Comparison of ENCODE assay signal across 16 cellular contexts in the genomic region with DNA sequence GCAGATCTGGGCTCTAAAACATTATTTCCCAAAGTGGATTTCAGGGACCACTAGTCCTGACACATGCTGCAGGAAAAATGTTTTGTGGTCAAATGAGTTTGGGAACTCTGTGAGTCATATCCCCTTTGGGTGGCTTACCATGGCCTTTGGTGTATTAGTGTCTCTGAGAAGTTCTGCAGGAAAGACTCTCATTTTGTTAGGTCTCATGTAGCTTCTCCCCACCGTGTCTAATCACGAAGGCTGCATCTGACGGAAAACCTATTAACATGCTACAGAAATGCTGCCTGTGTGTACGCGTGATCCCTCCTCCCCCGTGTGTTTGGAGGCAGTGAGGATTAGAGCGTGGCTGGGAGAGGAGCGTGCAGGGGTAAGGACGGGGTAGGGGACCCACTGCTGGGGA.
DNase-seq lines count a peak whose midpoint lies in the region; ATAC-seq, FAIRE-seq and TF ChIP-seq lines count a peak whose summit lies in the region.
"Had no signal": no experiment of that assay in that cellular context is flagged by ENCODE, and none has a peak within 500 bp of the region (broad histone marks: within the 10 kb centered on the region; RNA-seq: fewer than 3 reads in every experiment).

No MANE protein-coding gene starts in this region.

- H3K4me1 Mint-ChIP-seq in naive thymus-derived CD4-positive, alpha-beta T cell = no peaks in the 10 kb centered on the region
- H3K4me1 Mint-ChIP-seq in type B pancreatic cell (ENCODE audit: unreplicated experiment) = peaks cover 32% of the 10 kb centered on the region

- no peaks in the 10 kb centered on the region for H3K9me3 ChIP-seq in naive thymus-derived CD4-positive, alpha-beta T cell (ENCODE audit: control insufficient read depth in 2 of 3, low read length in 3 of 3)
- H3K9me3 ChIP-seq: BLaER1, HAP-1, Peyer's patch had no signal

- no peaks in the 10 kb centered on the region for H3K36me3 Mint-ChIP-seq in naive thymus-derived CD4-positive, alpha-beta T cell
- no peaks in the 10 kb centered on the region for H3K36me3 Mint-ChIP-seq in type B pancreatic cell

- DNase-seq in AG08395 (ENCODE audit: low spot score) = peak; percentile 92
- peak; percentile 41 for DNase-seq in HTR-8/SVneo (ENCODE audit: insufficient read length, low spot score)
- DNase-seq in astrocyte of the cerebellum (ENCODE audit: low read depth) = peak; percentile 88
- DNase-seq in kidney glomerular epithelial cell (lab: John Stamatoyannopoulos, UW) = peak; percentile 4
- DNase-seq in naive thymus-derived CD4-positive, alpha-beta T cell = no peak
- DNase-seq in type B pancreatic cell (ENCODE audit: extremely low spot score, unreplicated experiment) = no peak
- DNase-seq: activated naive CD4-positive, alpha-beta T cell; DND-41; NCI-H1105; NCI-H446; Peyer's patch; posterior cingulate gyrus had no signal

- CTCF ChIA-PET in naive thymus-derived CD4-positive, alpha-beta T cell (lab: Charles Lee) = no interaction called here

- intact Hi-C loops in naive thymus-derived CD4-positive, alpha-beta T cell (cut with micrococcal nuclease) = no loop called here

- ATAC-seq in GM19455 (IDR thresholded peaks at IDR 0.05; ENCODE audit: unreplicated experiment) (no peak), GM21619 (IDR thresholded peaks at IDR 0.05; ENCODE audit: unreplicated experiment) (no peak)
- ATAC-seq in naive thymus-derived CD4-positive, alpha-beta T cell = no peak

- no peak overlapping the region for H3K27ac ChIP-seq in naive thymus-derived CD4-positive, alpha-beta T cell (ENCODE audit: low read depth, low read length)
- H3K27ac ChIP-seq: BLaER1, Peyer's patch had no signal

- no peaks in the 10 kb centered on the region for H3K4me1 ChIP-seq in naive thymus-derived CD4-positive, alpha-beta T cell (ENCODE audit: control insufficient read depth in 2 of 2, insufficient read depth in 2 of 2, low read length in 2 of 2)
- H3K4me1 ChIP-seq: BLaER1, Peyer's patch had no signal

- H3K27me3 ChIP-seq in naive thymus-derived CD4-positive, alpha-beta T cell (ENCODE audit: control insufficient read depth in 2 of 2, insufficient read depth in 2 of 2, low read length in 2 of 2) = no peaks in the 10 kb centered on the region
- H3K27me3 ChIP-seq: BLaER1, Peyer's patch had no signal

- TF ChIP-seq CTCF in astrocyte of the cerebellum (IDR thresholded peaks at IDR 0.05; ENCODE audit: low read depth, low read length, missing control alignments) (no peak), type B pancreatic cell (conservative IDR thresholded peaks at IDR 0.05) (no peak)

- H3K4me3 ChIP-seq in astrocyte of the cerebellum (ENCODE audit: low read depth, low read length) = no peak overlapping the region
- H3K4me3 ChIP-seq in naive thymus-derived CD4-positive, alpha-beta T cell (ENCODE audit: low read length) = no peak overlapping the region
- H3K4me3 ChIP-seq: BLaER1, HAP-1, Peyer's patch had no signal

- no peak for FAIRE-seq in HTR-8/SVneo (lab: Jason Lieb, UNC)

- H3K36me3 ChIP-seq in naive thymus-derived CD4-positive, alpha-beta T cell (ENCODE audit: control insufficient read depth in 2 of 3, insufficient read depth in 3 of 3, low read length in 3 of 3) = no peaks in the 10 kb centered on the region
- H3K36me3 ChIP-seq: BLaER1, HAP-1, Peyer's patch had no signal

- no peak overlapping the region for H3K27ac Mint-ChIP-seq in naive thymus-derived CD4-positive, alpha-beta T cell
- H3K27ac Mint-ChIP-seq in type B pancreatic cell = no peak overlapping the region

- in situ Hi-C loops in astrocyte of the cerebellum (cut with HindIII; ENCODE audit: low sequenced_read_pairs) = no loop called here

- no peak overlapping the region for H3K4me3 Mint-ChIP-seq in naive thymus-derived CD4-positive, alpha-beta T cell
- no peak overlapping the region for H3K4me3 Mint-ChIP-seq in type B pancreatic cell

- H3K9me3 Mint-ChIP-seq in naive thymus-derived CD4-positive, alpha-beta T cell = no peaks in the 10 kb centered on the region
- H3K9me3 Mint-ChIP-seq in type B pancreatic cell = no peaks in the 10 kb centered on the region

- H3K27me3 Mint-ChIP-seq in naive thymus-derived CD4-positive, alpha-beta T cell = peaks cover 13 to 22% (median 18%) of the 10 kb centered on the region in 5 donors
- peaks cover 19% of the 10 kb centered on the region for H3K27me3 Mint-ChIP-seq in type B pancreatic cell

- POLR2A ChIA-PET in naive thymus-derived CD4-positive, alpha-beta T cell (lab: Charles Lee) = no interaction called here

Comparison
In these comparisons a context has a peak if more than half of its experiments do, and no peak if none do; other contexts are left out.
1. DNase-seq: peak in AG08395 (single experiment), HTR-8/SVneo (single experiment), astrocyte of the cerebellum (single experiment) and kidney glomerular epithelial cell (single experiment); none in naive thymus-derived CD4-positive, alpha-beta T cell (0 of 9) and type B pancreatic cell (single experiment).